9 cellular contexts compared by ENCODE assay signal in genomic region chr20:63103402-63104311, GRCh38.
A peak's percentile ranks its signal among the peaks of the same experiment; 100 is the strongest.
DNase-seq lines count a peak whose midpoint lies in the region; ATAC-seq, FAIRE-seq and TF ChIP-seq lines count a peak whose summit lies in the region.
"Had no signal": no experiment of that assay in that cellular context is flagged by ENCODE, and none has a peak within 500 bp of the region (broad histone marks: within the 10 kb centered on the region; RNA-seq: fewer than 3 reads in every experiment).

No MANE protein-coding gene starts in this region.

- no peak for TF ChIP-seq CTCF in HEK293 (tag by site-specific recombination; IDR thresholded peaks at IDR 0.05)
- TF ChIP-seq CTCF in bronchial epithelial cell (IDR thresholded peaks at IDR 0.05; ENCODE audit: insufficient read depth, low read length, severe bottlenecking) = no peak
- no peak for TF ChIP-seq CTCF in neural crest cell (conservative IDR thresholded peaks at IDR 0.05)

- H3K9me3 Mint-ChIP-seq in activated naive CD4-positive, alpha-beta T cell treated with anti-CD3 and anti-CD28 coated beads for 36 hours = no peaks in the 10 kb centered on the region
- peaks cover 3% of the 10 kb centered on the region for H3K9me3 Mint-ChIP-seq in neural crest cell

- H3K27ac ChIP-seq in HEK293 (ENCODE audit: extremely low read depth, low read depth, low read length) = no peak overlapping the region

- H3K9me3 ChIP-seq in HEK293 (ENCODE audit: control insufficient read depth, insufficient read depth, low read depth, low read length) = no peaks in the 10 kb centered on the region

- no peak overlapping the region for H3K27ac Mint-ChIP-seq in activated naive CD4-positive, alpha-beta T cell treated with anti-CD3 and anti-CD28 coated beads for 36 hours
- no peak overlapping the region for H3K27ac Mint-ChIP-seq in neural crest cell (ENCODE audit: unreplicated experiment)

- intact Hi-C loops in activated naive CD4-positive, alpha-beta T cell treated with anti-CD3 and anti-CD28 coated beads for 36 hours (cut with micrococcal nuclease) = loop anchor here (1.0 to 5.0 kb wide), 4 partner anchors 47 to 241 kb away; partner anchors contain the start of genes TCFL5 and YTHDF1

- DNase-seq in activated naive CD4-positive, alpha-beta T cell treated with anti-CD3 and anti-CD28 coated beads for 36 hours = peak; percentile 23
- no peak for DNase-seq in activated naive CD4-positive, alpha-beta T cell (lab: John Stamatoyannopoulos, UW)
- DNase-seq in bronchial epithelial cell (ENCODE audit: low read depth) = no peak
- DNase-seq in neural crest cell (ENCODE audit: low read depth, low spot score) = no peak
- no peak for DNase-seq in NCI-H524 (lab: John Stamatoyannopoulos, UW)
- no peak for DNase-seq in NK-92 (lab: John Stamatoyannopoulos, UW; ENCODE audit: unreplicated experiment)

- H3K4me1 Mint-ChIP-seq in activated naive CD4-positive, alpha-beta T cell treated with anti-CD3 and anti-CD28 coated beads for 36 hours (ENCODE audit: low read depth) = peaks cover 5% of the 10 kb centered on the region
- H3K4me1 Mint-ChIP-seq in neural crest cell = peaks cover 6% of the 10 kb centered on the region

- H3K36me3 Mint-ChIP-seq in activated naive CD4-positive, alpha-beta T cell treated with anti-CD3 and anti-CD28 coated beads for 36 hours (ENCODE audit: low read depth) = no peaks in the 10 kb centered on the region
- H3K36me3 Mint-ChIP-seq in neural crest cell (ENCODE audit: low read depth) = no peaks in the 10 kb centered on the region

- no peaks in the 10 kb centered on the region; the same call in 1 of the 2 replicates for H3K4me1 ChIP-seq in HEK293 (ENCODE audit: control insufficient read depth, insufficient read depth, low read length)

- no peak overlapping the region for H3K4me3 ChIP-seq in HEK293 (ENCODE audit: low read depth, low read length)
- no peak overlapping the region for H3K4me3 ChIP-seq in bronchial epithelial cell (ENCODE audit: low read depth, low read length)

- no peak for ATAC-seq in HG02571 (IDR thresholded peaks at IDR 0.05; ENCODE audit: unreplicated experiment)

- POLR2A ChIA-PET in HEK293 (lab: Yijun Ruan, JAX) = interaction anchor here (0.6 kb wide), 1 partner anchor 213 kb away, joined by 11 read pairs; no protein-coding TSS in a partner anchor

- H3K27me3 ChIP-seq in bronchial epithelial cell (ENCODE audit: control insufficient read depth, insufficient read depth, low read length) = no peaks in the 10 kb centered on the region

- H3K36me3 ChIP-seq in HEK293 (ENCODE audit: control insufficient read depth in 2 of 2, insufficient read depth in 1 of 2, low read length in 2 of 2) (no peaks in the 10 kb centered on the region), bronchial epithelial cell (ENCODE audit: control insufficient read depth, insufficient read depth, low read length) (no peaks in the 10 kb centered on the region)
- H3K36me3 ChIP-seq: heart left ventricle had no signal

- no peaks in the 10 kb centered on the region for H3K27me3 Mint-ChIP-seq in activated naive CD4-positive, alpha-beta T cell treated with anti-CD3 and anti-CD28 coated beads for 36 hours (ENCODE audit: low read depth)
- H3K27me3 Mint-ChIP-seq in neural crest cell (ENCODE audit: low read depth) = peaks cover 18% of the 10 kb centered on the region

- peak; percentile 13 for FAIRE-seq in bronchial epithelial cell (lab: Jason Lieb, UNC)

- peak overlapping the region; percentile 15 for H3K4me3 Mint-ChIP-seq in activated naive CD4-positive, alpha-beta T cell treated with anti-CD3 and anti-CD28 coated beads for 36 hours
- peak overlapping the region; percentile 44 for H3K4me3 Mint-ChIP-seq in neural crest cell

- CTCF ChIA-PET in activated naive CD4-positive, alpha-beta T cell treated with anti-CD3 and anti-CD28 coated beads for 36 hours (lab: Charles Lee) = interaction anchor here (0.6 kb wide), 1 partner anchor 681 kb away, joined by 4 read pairs; no protein-coding TSS in a partner anchor
- CTCF ChIA-PET in HEK293 (lab: Yijun Ruan, JAX) = no interaction called here

TF ChIP-seq in HEK293, 187 proteins besides CTCF, POLR2A, EP300 and RAD21:
- peak; percentile 54; the same call in 1 of the 2 replicates for TF ChIP-seq ZFP69B (tag by site-specific recombination; IDR thresholded peaks at IDR 0.05)
- TF ChIP-seq ZNF324 (tag by site-specific recombination; IDR thresholded peaks at IDR 0.05) = no peak
- peak; percentile 67 for TF ChIP-seq ZBTB17 (tag by site-specific recombination; IDR thresholded peaks at IDR 0.05)
- TF ChIP-seq ZNF596 (tag by site-specific recombination; IDR thresholded peaks at IDR 0.05) = no peak
- no peak for TF ChIP-seq ZNF585B (tag by site-specific recombination; IDR thresholded peaks at IDR 0.05)
- peak; percentile 87; the same call in 1 of the 2 replicates for TF ChIP-seq ZNF23 (tag by site-specific recombination; IDR thresholded peaks at IDR 0.05; ENCODE audit: borderline replicate concordance)
- no peak for TF ChIP-seq ZXDB (tag by site-specific recombination; IDR thresholded peaks at IDR 0.05)
- no peak for TF ChIP-seq ZNF645 (tag by site-specific recombination; IDR thresholded peaks at IDR 0.05)
